ENCODE assay signal across 15 cellular contexts in the genomic region with DNA sequence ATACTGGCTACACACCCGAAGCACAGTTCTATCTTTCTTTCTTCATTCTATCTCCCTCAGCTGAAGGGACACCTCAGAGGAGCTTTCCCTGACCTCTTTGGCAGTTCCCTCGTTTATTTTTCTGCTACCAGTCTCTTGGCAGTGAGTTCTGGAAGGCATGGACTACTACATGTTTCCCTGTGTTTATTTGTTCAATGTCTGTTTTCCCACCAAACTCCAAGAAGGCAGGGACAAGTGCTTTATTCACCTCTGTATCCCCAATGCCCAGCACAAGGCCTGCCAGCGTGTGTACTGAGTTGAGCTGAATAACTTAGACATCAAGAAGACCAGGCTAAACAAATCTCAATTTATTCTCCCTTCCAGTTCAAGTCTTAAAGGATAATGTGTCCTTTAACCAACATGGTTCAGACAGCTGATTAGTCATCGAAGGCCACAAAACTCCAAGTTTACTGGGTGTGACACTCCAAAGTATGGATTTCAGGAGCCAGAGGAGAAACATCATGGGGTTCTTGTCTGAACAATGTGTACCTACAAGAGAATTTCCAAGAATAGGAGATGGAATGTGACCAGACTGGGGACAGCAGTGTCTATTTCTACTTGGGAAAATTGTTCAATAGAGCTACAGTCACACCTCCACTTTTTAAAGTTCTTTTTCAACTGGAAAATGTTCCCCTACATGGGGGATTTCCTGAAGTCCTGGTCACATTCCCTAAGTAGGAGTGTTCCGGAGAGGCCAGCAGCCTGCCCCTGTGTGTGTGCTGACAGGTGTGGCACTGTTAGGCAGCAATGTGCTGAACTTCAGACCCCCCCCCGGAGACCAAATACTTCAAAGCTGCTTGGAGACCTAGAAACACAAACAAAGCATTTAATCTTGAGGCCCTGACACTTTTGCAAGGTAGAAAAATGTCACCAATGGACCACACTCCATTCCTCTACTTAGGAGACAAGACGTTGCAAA.
DNase-seq lines count a peak whose midpoint lies in the region; ATAC-seq and TF ChIP-seq lines count a peak whose summit lies in the region.
"Had no signal": no experiment of that assay in that cellular context is flagged by ENCODE, and none has a peak within 500 bp of the region (broad histone marks: within the 10 kb centered on the region; RNA-seq: fewer than 3 reads in every experiment).

No MANE protein-coding gene starts in this region.

- H3K4ac ChIP-seq in neuronal stem cell (ENCODE audit: low read length): no peak overlapping the region

- peaks cover 0 to 13% (median 1%) of the 10 kb centered on the region in 12 donors for H3K4me1 ChIP-seq in heart left ventricle
- peaks cover 0 to 30% (median 15%) of the 10 kb centered on the region in 4 donors for H3K4me1 ChIP-seq in tibial artery
- H3K4me1 ChIP-seq in neuronal stem cell (ENCODE audit: control insufficient read depth in 2 of 2, insufficient read depth in 1 of 2, low read depth in 1 of 2, low read length in 2 of 2): no peaks in the 10 kb centered on the region
- H3K4me1 ChIP-seq in vagina: peaks cover 17% of the 10 kb centered on the region

- no peaks in the 10 kb centered on the region for H3K27me3 ChIP-seq in heart left ventricle
- H3K27me3 ChIP-seq in tibial artery: no peaks in the 10 kb centered on the region
- H3K27me3 ChIP-seq in neuronal stem cell (ENCODE audit: control insufficient read depth in 3 of 3, insufficient read depth in 3 of 3, low read depth in 1 of 3, low read length in 3 of 3): no peaks in the 10 kb centered on the region
- no peaks in the 10 kb centered on the region for H3K27me3 ChIP-seq in vagina
- H3K27me3 ChIP-seq: BLaER1 treated with 17β-estradiol and CSF1 and Interleukin-3, amounts not matched to agents 10 nM and 100 nM; neutrophil had no signal

- no peak overlapping the region for H3K18ac ChIP-seq in neuronal stem cell (ENCODE audit: low read length)

- peak; percentile 30 to 86 (median 46) for ATAC-seq in heart left ventricle

- no peak overlapping the region for H2AK5ac ChIP-seq in neuronal stem cell (ENCODE audit: low read depth, low read length)

- H2AFZ ChIP-seq in neuronal stem cell (ENCODE audit: low read length): no peak overlapping the region

- H3K23ac ChIP-seq in neuronal stem cell (ENCODE audit: low read depth, low read length, poor library complexity): no peak overlapping the region

- H4K8ac ChIP-seq in neuronal stem cell (ENCODE audit: low read depth, low read length): no peak overlapping the region

- H3K9me3 ChIP-seq in heart left ventricle: no peaks in the 10 kb centered on the region
- no peaks in the 10 kb centered on the region for H3K9me3 ChIP-seq in tibial artery
- H3K9me3 ChIP-seq in neuronal stem cell (replicated peaks in 1 of 2; ENCODE audit: control insufficient read depth in 2 of 2, insufficient read depth in 1 of 2, low read depth in 1 of 2, low read length in 2 of 2): no peaks in the 10 kb centered on the region
- no peaks in the 10 kb centered on the region for H3K9me3 ChIP-seq in vagina
- H3K9me3 ChIP-seq: BLaER1 treated with 17β-estradiol and CSF1 and Interleukin-3, amounts not matched to agents 10 nM and 100 nM; neutrophil had no signal

- no peak overlapping the region for H2BK12ac ChIP-seq in neuronal stem cell (ENCODE audit: low read length)

- H4K91ac ChIP-seq in neuronal stem cell (ENCODE audit: low read depth, low read length, poor library complexity): no peak overlapping the region

- DNase-seq in astrocyte of the hippocampus (ENCODE audit: low read depth, low spot score): peak; percentile 60
- DNase-seq in heart left ventricle: no peak
- peak; percentile 70 for DNase-seq in myocyte (ENCODE audit: low read depth)
- DNase-seq in tibial artery: peak; percentile 59 to 72
- no peak for DNase-seq in neuronal stem cell (ENCODE audit: low spot score)
- no peak for DNase-seq in SIG-M5 treated with dmso at 0.1 percent for 504 hours (lab: John Stamatoyannopoulos, UW; ENCODE audit: unreplicated experiment)
- DNase-seq in stimulated activated naive CD4-positive, alpha-beta T cell treated with Interleukin-2 at 50 U/mL for 16 hours (lab: John Stamatoyannopoulos, UW): no peak
- DNase-seq in vagina (ENCODE audit: extremely low spot score in 2 of 2): no peak
- DNase-seq: activated naive CD4-positive, alpha-beta T cell treated with anti-CD3 and anti-CD28 coated beads, Interleukin-2, amount 50 U/mL, for 16 hours; hippocampal formation; NCI-H187; NCI-H774; T-helper 1 cell had no signal

- H2BK15ac ChIP-seq in neuronal stem cell (ENCODE audit: low read length): no peak overlapping the region

- TF ChIP-seq CTCF in heart left ventricle (IDR thresholded peaks at IDR 0.05): no peak
- TF ChIP-seq CTCF in tibial artery (IDR thresholded peaks at IDR 0.05): no peak
- TF ChIP-seq CTCF in vagina (IDR thresholded peaks at IDR 0.05): no peak

- no peaks in the 10 kb centered on the region for H3K79me1 ChIP-seq in neuronal stem cell (ENCODE audit: low read depth, low read length)

- H3K4me2 ChIP-seq in neuronal stem cell (ENCODE audit: insufficient read depth, low read length, poor library complexity, severe bottlenecking): no peak overlapping the region
- H3K4me2 ChIP-seq: BLaER1 treated with 17β-estradiol and CSF1 and Interleukin-3, amounts not matched to agents 10 nM and 100 nM had no signal

- TF ChIP-seq POLR2A in heart left ventricle (IDR thresholded peaks at IDR 0.05) (no peak), vagina (IDR thresholded peaks at IDR 0.05) (no peak)

- no peak overlapping the region for H2BK5ac ChIP-seq in neuronal stem cell (ENCODE audit: low read length)

- H3K36me3 ChIP-seq in heart left ventricle (no peaks in the 10 kb centered on the region), tibial artery (no peaks in the 10 kb centered on the region), neuronal stem cell (replicated peaks in 1 of 2; ENCODE audit: control insufficient read depth in 2 of 2, insufficient read depth in 2 of 2, low read length in 2 of 2) (no peaks in the 10 kb centered on the region), vagina (no peaks in the 10 kb centered on the region)
- H3K36me3 ChIP-seq: BLaER1 treated with 17β-estradiol and CSF1 and Interleukin-3, amounts not matched to agents 10 nM and 100 nM; neutrophil had no signal

- intact Hi-C loops in heart left ventricle (cut with DNase I) (no loop called here), tibial artery (cut with DNase I; ENCODE audit: low total_unique reads) (no loop called here), vagina (cut with DNase I) (no loop called here)

- H3K14ac ChIP-seq in neuronal stem cell (ENCODE audit: low read length): no peak overlapping the region

- peak overlapping the region in 2 of 12 donors; percentile 2 to 38 for H3K27ac ChIP-seq in heart left ventricle
- peak overlapping the region; percentile 69 for H3K27ac ChIP-seq in tibial artery
- H3K27ac ChIP-seq in neuronal stem cell (replicated peaks; ENCODE audit: low read length): no peak overlapping the region
- H3K27ac ChIP-seq in vagina: no peak overlapping the region
- H3K27ac ChIP-seq: BLaER1 treated with 17β-estradiol and CSF1 and Interleukin-3, amounts not matched to agents 10 nM and 100 nM; neutrophil had no signal

- no peak overlapping the region for H3K4me3 ChIP-seq in heart left ventricle
- H3K4me3 ChIP-seq in tibial artery: no peak overlapping the region
- H3K4me3 ChIP-seq in neuronal stem cell (ENCODE audit: low read length in 2 of 2): no peak overlapping the region
- no peak overlapping the region for H3K4me3 ChIP-seq in vagina
- H3K4me3 ChIP-seq: BLaER1 treated with 17β-estradiol and CSF1 and Interleukin-3, amounts not matched to agents 10 nM and 100 nM had no signal

- 50 to 57% (median 56%) methylated on average over 7 of the region's 7 CpGs for WGBS in heart left ventricle, 4 donors
- no CpG with 5 or more reads among the region's 7 CpGs for WGBS in neuronal stem cell (ENCODE audit: extremely low coverage in 2 of 2, insufficient read length in 2 of 2, insufficient replicate concordance in 1 of 2), 2 donors

- H2BK120ac ChIP-seq in neuronal stem cell (ENCODE audit: low read depth, low read length): no peak overlapping the region

- no peak overlapping the region for H3K9ac ChIP-seq in neuronal stem cell (ENCODE audit: low read depth, low read length, poor library complexity)
- H3K9ac ChIP-seq: BLaER1 treated with 17β-estradiol and CSF1 and Interleukin-3, amounts not matched to agents 10 nM and 100 nM had no signal

Comparison
In these comparisons a context has a peak if more than half of its experiments do, and no peak if none do; other contexts are left out.
1. DNase-seq: peak in astrocyte of the hippocampus (single experiment), myocyte (single experiment) and tibial artery (2 of 2); none in heart left ventricle (0 of 5), neuronal stem cell (single experiment), SIG-M5 treated with dmso at 0.1 percent for 504 hours (single experiment), stimulated activated naive CD4-positive, alpha-beta T cell treated with Interleukin-2 at 50 U/mL for 16 hours (single experiment) and vagina (0 of 2).
2. H3K27ac ChIP-seq: peak in tibial artery (2 of 2); none in neuronal stem cell (single experiment) and vagina (single experiment).